Comparison of ENCODE assay signal across 8 cellular contexts in genomic region chr10:50325449-50326188, GRCh38.
DNase-seq lines count a peak whose midpoint lies in the region; ATAC-seq, FAIRE-seq and TF ChIP-seq lines count a peak whose summit lies in the region.

No MANE protein-coding gene starts in this region.

- H3K27me3 Mint-ChIP-seq in CD14-positive monocyte (ENCODE audit: low read depth in 3 of 3) (peaks cover 0 to under 1% (median 0%) of the 10 kb centered on the region in 3 donors), astrocyte (ENCODE audit: low read depth, unreplicated experiment) (no peaks in the 10 kb centered on the region)

- no peak for TF ChIP-seq POLR2A in vagina (IDR thresholded peaks at IDR 0.05)

- DNase-seq in CD14-positive monocyte (ENCODE audit: low spot score) (no peak), HT1080 (ENCODE audit: low read depth) (peak; percentile 93), astrocyte (ENCODE audit: low read depth) (peak; percentile 99), kidney glomerular epithelial cell (lab: John Stamatoyannopoulos, UW) (peak; percentile 74), vagina (ENCODE audit: extremely low spot score in 2 of 2) (no peak), HuH-7.5 (ENCODE audit: low spot score) (no peak)
- DNase-seq in activated naive CD4-positive, alpha-beta T cell (lab: John Stamatoyannopoulos, UW) = no peak

- peak overlapping the region; percentile 18 to 66 (median 41) for H3K27ac Mint-ChIP-seq in CD14-positive monocyte
- peak overlapping the region; percentile 95 for H3K27ac Mint-ChIP-seq in astrocyte (ENCODE audit: unreplicated experiment)

- intact Hi-C loops in CD14-positive monocyte (cut with micrococcal nuclease) (no loop called here), vagina (cut with DNase I) (no loop called here)

- H3K4me1 ChIP-seq in astrocyte (ENCODE audit: insufficient read depth, low read length) (peaks cover 33% of the 10 kb centered on the region), vagina (peaks cover 33% of the 10 kb centered on the region)

- H3K36me3 ChIP-seq in astrocyte (ENCODE audit: insufficient read depth, low read length) (no peaks in the 10 kb centered on the region), vagina (no peaks in the 10 kb centered on the region)

- no peaks in the 10 kb centered on the region for H3K27me3 ChIP-seq in astrocyte (ENCODE audit: insufficient read depth, low read length)
- no peaks in the 10 kb centered on the region for H3K27me3 ChIP-seq in vagina

- TF ChIP-seq CTCF in CD14-positive monocyte (IDR thresholded peaks at IDR 0.05) (no peak), astrocyte (IDR thresholded peaks at IDR 0.05; ENCODE audit: insufficient read depth, low read depth, low read length) (no peak), vagina (IDR thresholded peaks at IDR 0.05) (no peak)

- peak; percentile 97 for FAIRE-seq in astrocyte (lab: Jason Lieb, UNC)

- no peak overlapping the region for H2AFZ ChIP-seq in astrocyte (ENCODE audit: low read depth, low read length)

- peak overlapping the region; percentile 87 for H3K4me2 ChIP-seq in astrocyte (ENCODE audit: low read length)

- H3K9ac ChIP-seq in astrocyte (ENCODE audit: low read length) = peak overlapping the region; percentile 74

- H3K4me3 Mint-ChIP-seq in CD14-positive monocyte (no peak overlapping the region), astrocyte (ENCODE audit: unreplicated experiment) (no peak overlapping the region)

- H3K27ac ChIP-seq in astrocyte (ENCODE audit: low read depth, low read length) (peak overlapping the region; percentile 85), vagina (peak overlapping the region; percentile 42)

- H3K4me3 ChIP-seq in astrocyte (ENCODE audit: insufficient read depth, low read depth, low read length) (peak overlapping the region; percentile 55), vagina (no peak overlapping the region)

- H3K9me3 Mint-ChIP-seq in CD14-positive monocyte (no peaks in the 10 kb centered on the region), astrocyte (ENCODE audit: unreplicated experiment) (no peaks in the 10 kb centered on the region)

- H3K36me3 Mint-ChIP-seq in CD14-positive monocyte (peaks cover 33 to 35% of the 10 kb centered on the region in 2 donors), astrocyte (ENCODE audit: low read depth, unreplicated experiment) (no peaks in the 10 kb centered on the region)

- H3K79me2 ChIP-seq in astrocyte (ENCODE audit: insufficient read depth, low read length) = no peaks in the 10 kb centered on the region

- ATAC-seq in GM21360 (IDR thresholded peaks at IDR 0.05; ENCODE audit: unreplicated experiment) = peak; percentile 79

- H3K9me3 ChIP-seq in astrocyte (ENCODE audit: insufficient read depth, low read depth, low read length) (no peaks in the 10 kb centered on the region), vagina (no peaks in the 10 kb centered on the region)

- H3K4me1 Mint-ChIP-seq in CD14-positive monocyte (peaks cover 55% of the 10 kb centered on the region), astrocyte (ENCODE audit: low read depth, unreplicated experiment) (peaks cover 22% of the 10 kb centered on the region)

- H4K20me1 ChIP-seq in astrocyte (ENCODE audit: insufficient read depth, low read length) = no peaks in the 10 kb centered on the region

Comparison
In these comparisons a context has a peak if more than half of its experiments do, and no peak if none do; other contexts are left out.
1. DNase-seq: peak in HT1080 (single experiment), astrocyte (single experiment) and kidney glomerular epithelial cell (single experiment); none in CD14-positive monocyte (single experiment), vagina (0 of 2), HuH-7.5 (single experiment) and activated naive CD4-positive, alpha-beta T cell (0 of 4).